8 cellular contexts compared by ENCODE assay signal in genomic region chr9:97983524-97984187, GRCh38. TPM values are rescaled to one million over a fixed set of nuclear protein-coding genes. Genes with fewer than 3 reads are reported as not detected.
DNase-seq lines count a peak whose midpoint lies in the region; ATAC-seq and TF ChIP-seq lines count a peak whose summit lies in the region.

No MANE protein-coding gene starts in this region.

- no peak for TF ChIP-seq CTCF in MM.1S (IDR thresholded peaks at IDR 0.05; ENCODE audit: low read length)

- POLR2A ChIA-PET in CD8-positive, alpha-beta memory T cell (lab: Charles Lee) = interaction anchor here (1.0 to 5.7 kb wide), 9 partner anchors 9 to 350 kb away, joined by 3 to 74 read pairs (median 5); partner anchors contain the start of genes NANS, NCBP1, TBC1D2 and TRMO
- POLR2A ChIA-PET in activated CD4-positive, alpha-beta memory T cell treated with anti-CD3 and anti-CD28 coated beads, Interleukin-2, amount 10 ng/mL, durations not matched to agents 7 days and 5 days (lab: Charles Lee) = interaction anchor here (0.7 to 13.8 kb wide), 37 partner anchors 9 to 1239 kb away, joined by 3 to 180 read pairs (median 5); partner anchors contain the start of genes FOXE1, HEMGN, NANS and NCBP1

- peak overlapping the region in 7 of 8 donors; percentile 60 to 92 (median 79) for H3K27ac Mint-ChIP-seq in CD8-positive, alpha-beta memory T cell
- peak overlapping the region; percentile 88 for H3K27ac Mint-ChIP-seq in activated CD4-positive, alpha-beta memory T cell treated with anti-CD3 and anti-CD28 coated beads, Interleukin-2, amount 10 ng/mL, durations not matched to agents 7 days and 5 days

- H3K4me1 Mint-ChIP-seq in CD8-positive, alpha-beta memory T cell = peaks cover 35 to 47% (median 44%) of the 10 kb centered on the region in 3 donors
- H3K4me1 Mint-ChIP-seq in activated CD4-positive, alpha-beta memory T cell treated with anti-CD3 and anti-CD28 coated beads, Interleukin-2, amount 10 ng/mL, durations not matched to agents 7 days and 5 days = peaks cover 52% of the 10 kb centered on the region

- H3K27me3 Mint-ChIP-seq in CD8-positive, alpha-beta memory T cell = no peaks in the 10 kb centered on the region
- H3K27me3 Mint-ChIP-seq in activated CD4-positive, alpha-beta memory T cell treated with anti-CD3 and anti-CD28 coated beads, Interleukin-2, amount 10 ng/mL, durations not matched to agents 7 days and 5 days = no peaks in the 10 kb centered on the region

- peak overlapping the region; percentile 99 for H3K9ac ChIP-seq in MM.1S (ENCODE audit: low read length)
- H3K9ac ChIP-seq in endocrine pancreas (ENCODE audit: control insufficient read depth, insufficient read depth, low read length) = peak overlapping the region; percentile 82

- no peaks in the 10 kb centered on the region for H3K27me3 ChIP-seq in CD8-positive, alpha-beta memory T cell (ENCODE audit: insufficient read depth, low read length, poor library complexity, severe bottlenecking)
- H3K27me3 ChIP-seq in MM.1S (replicated peaks; ENCODE audit: insufficient read depth, low read length) (no peaks in the 10 kb centered on the region), endocrine pancreas (ENCODE audit: control insufficient read depth, insufficient read depth, low read length) (no peaks in the 10 kb centered on the region)

- H3K79me2 ChIP-seq in MM.1S (ENCODE audit: low read length) = peaks cover 49% of the 10 kb centered on the region

- H3K4me1 ChIP-seq in CD8-positive, alpha-beta memory T cell (ENCODE audit: insufficient read depth, low read length) = peaks cover 62% of the 10 kb centered on the region
- H3K4me1 ChIP-seq in MM.1S (ENCODE audit: low read length) = peaks cover 18% of the 10 kb centered on the region
- H3K4me1 ChIP-seq in endocrine pancreas (ENCODE audit: control insufficient read depth, insufficient read depth, low read length) = peaks cover 15% of the 10 kb centered on the region

- H3K4me2 ChIP-seq in MM.1S (ENCODE audit: low read depth, low read length) = peak overlapping the region; percentile 37; the same call in 1 of the 2 replicates

- CTCF ChIA-PET in CD8-positive, alpha-beta memory T cell (lab: Charles Lee) = interaction anchor here (0.8 to 4.8 kb wide), 13 partner anchors 13 to 286 kb away, joined by 3 to 61 read pairs (median 5); partner anchors contain the start of genes TRMO and XPA
- CTCF ChIA-PET in activated CD4-positive, alpha-beta memory T cell treated with anti-CD3 and anti-CD28 coated beads, Interleukin-2, amount 10 ng/mL, durations not matched to agents 7 days and 5 days (lab: Charles Lee) = interaction anchor here (0.6 to 8.6 kb wide), 13 partner anchors 9 to 118 kb away, joined by 3 to 88 read pairs (median 6); partner anchors contain the start of gene TRMO

- no peaks in the 10 kb centered on the region for H3K9me3 ChIP-seq in CD8-positive, alpha-beta memory T cell (ENCODE audit: low read length)
- H3K9me3 ChIP-seq in MM.1S (replicated peaks; ENCODE audit: insufficient read depth, low read length) = no peaks in the 10 kb centered on the region
- no peaks in the 10 kb centered on the region for H3K9me3 ChIP-seq in endocrine pancreas (ENCODE audit: control insufficient read depth, low read length)

- H2AFZ ChIP-seq in MM.1S (ENCODE audit: low read length) = peak overlapping the region; percentile 58

- peak overlapping the region; percentile 82 to 98 (median 90) for H3K4me3 Mint-ChIP-seq in CD8-positive, alpha-beta memory T cell
- peak overlapping the region; percentile 82 for H3K4me3 Mint-ChIP-seq in activated CD4-positive, alpha-beta memory T cell treated with anti-CD3 and anti-CD28 coated beads, Interleukin-2, amount 10 ng/mL, durations not matched to agents 7 days and 5 days

- H3F3A ChIP-seq in MM.1S (ENCODE audit: insufficient read depth, low read length) = 0 out of 2 replicates have a peak, but pooled peaks cover 6% of the 10 kb centered on the region

- peaks cover 0 to 2% (median 0%) of the 10 kb centered on the region in 3 donors for H3K36me3 Mint-ChIP-seq in CD8-positive, alpha-beta memory T cell
- peaks cover 16% of the 10 kb centered on the region for H3K36me3 Mint-ChIP-seq in activated CD4-positive, alpha-beta memory T cell treated with anti-CD3 and anti-CD28 coated beads, Interleukin-2, amount 10 ng/mL, durations not matched to agents 7 days and 5 days (ENCODE audit: low read depth)

- H3K9me2 ChIP-seq in MM.1S (replicated peaks; ENCODE audit: insufficient read depth, low read length) = no peaks in the 10 kb centered on the region

- H3K9me3 Mint-ChIP-seq in CD8-positive, alpha-beta memory T cell = no peaks in the 10 kb centered on the region
- H3K9me3 Mint-ChIP-seq in activated CD4-positive, alpha-beta memory T cell treated with anti-CD3 and anti-CD28 coated beads, Interleukin-2, amount 10 ng/mL, durations not matched to agents 7 days and 5 days = no peaks in the 10 kb centered on the region

- ATAC-seq in GM21526 (IDR thresholded peaks at IDR 0.05; ENCODE audit: low FRiP score, unreplicated experiment) = peak; percentile 3

- peak overlapping the region; percentile 75 for H3K27ac ChIP-seq in CD8-positive, alpha-beta memory T cell (ENCODE audit: low read depth, low read length)
- H3K27ac ChIP-seq in MM.1S (ENCODE audit: low read length) = peak overlapping the region; percentile 85; the same call in 1 of the 2 replicates

- no peaks in the 10 kb centered on the region for H3K36me3 ChIP-seq in CD8-positive, alpha-beta memory T cell (ENCODE audit: insufficient read depth, low read length)
- H3K36me3 ChIP-seq in MM.1S (replicated peaks; ENCODE audit: insufficient read depth, low read length) (no peaks in the 10 kb centered on the region), endocrine pancreas (ENCODE audit: control insufficient read depth, insufficient read depth, low read length) (no peaks in the 10 kb centered on the region)

- H4K20me1 ChIP-seq in MM.1S (ENCODE audit: insufficient read depth, low read length) = peaks cover 21% of the 10 kb centered on the region

- DNase-seq in CD8-positive, alpha-beta memory T cell = peak; percentile 46 to 79 (median 66)
- DNase-seq in MM.1S = peak; percentile 62
- DNase-seq in activated CD4-positive, alpha-beta memory T cell treated with anti-CD3 and anti-CD28 coated beads, Interleukin-2, amount 10 ng/mL, durations not matched to agents 7 days and 5 days = peak; percentile 51
- peak; percentile 68 for DNase-seq in midbrain (lab: John Stamatoyannopoulos, UW)
- DNase-seq in stimulated activated CD8-positive, alpha-beta memory T cell treated with anti-CD3 and anti-CD28 coated beads, Interleukin-15, amount 100 ng/mL, for 48 hours (ENCODE audit: low read depth in 2 of 2) = peak; percentile 13 to 21
- no peak for DNase-seq in SK-N-DZ (ENCODE audit: low spot score)

- peak overlapping the region; percentile 65 for H3K4me3 ChIP-seq in CD8-positive, alpha-beta memory T cell (ENCODE audit: low read length)
- H3K4me3 ChIP-seq in MM.1S (ENCODE audit: low read length) = peak overlapping the region; percentile 89
- no peak overlapping the region for H3K4me3 ChIP-seq in endocrine pancreas (ENCODE audit: control insufficient read depth, insufficient read depth, low read length)

RNA-seq across cellular contexts. Expression of gene ANP32B, which starts 0.5 kb away (rescaled TPM):
- 100 to 1,000 TPM; 331 to 341 TPM for total RNA-seq in CD8-positive, alpha-beta memory T cell
- 91.0 TPM for polyA plus RNA-seq in CD8-positive, alpha-beta memory T cell
- 100 to 1,000 TPM; 317 to 335 TPM for total RNA-seq in activated CD4-positive, alpha-beta memory T cell treated with anti-CD3 and anti-CD28 coated beads, Interleukin-2, amount 10 ng/mL, durations not matched to agents 7 days and 5 days
- polyA plus RNA-seq in SK-N-DZ (2014; cell fraction: cytosol; rRNA removed) = 9.9 and 12.2 TPM in 2 replicates
- polyA plus RNA-seq in SK-N-DZ (2014; cell fraction: nucleus; rRNA removed) = 5.8 and 17.1 TPM in 2 replicates

RNA-seq across cellular contexts. Expression of gene HEMGN, which starts 45.7 kb away (rescaled TPM):
- total RNA-seq in CD8-positive, alpha-beta memory T cell = under 1 TPM; 0.31 to 0.66 TPM
- polyA plus RNA-seq in CD8-positive, alpha-beta memory T cell = 2.8 TPM
- under 1 TPM; 0.53 to 0.83 TPM for total RNA-seq in activated CD4-positive, alpha-beta memory T cell treated with anti-CD3 and anti-CD28 coated beads, Interleukin-2, amount 10 ng/mL, durations not matched to agents 7 days and 5 days
- polyA plus RNA-seq in SK-N-DZ (2014; cell fraction: cytosol; rRNA removed) = not detected in 2 replicates
- not detected in 2 replicates for polyA plus RNA-seq in SK-N-DZ (2014; cell fraction: nucleus; rRNA removed)
